In genomic region chr2:224576098-224576715, GRCh38 we compare ENCODE assay signal across 2 cellular contexts.
TF ChIP-seq lines count a peak whose summit lies in the region.

No MANE protein-coding gene starts in this region.

TF ChIP-seq in GM23338, 12 proteins besides CTCF, POLR2A, EP300 and RAD21 (continued from another document):
- TF ChIP-seq JUNB (IDR thresholded peaks at IDR 0.05; ENCODE audit: unreplicated experiment) (no peak), ZNF331 (CRISPR knock-in tag; IDR thresholded peaks at IDR 0.05; ENCODE audit: low read depth) (no peak), EZH2phosphoT487 (IDR thresholded peaks at IDR 0.05; ENCODE audit: unreplicated experiment) (no peak), POLR2AphosphoS5 (IDR thresholded peaks at IDR 0.05; ENCODE audit: low read depth) (no peak), NANOG (IDR thresholded peaks at IDR 0.05; ENCODE audit: borderline replicate concordance) (no peak), CREB1 (CRISPR knock-in tag; IDR thresholded peaks at IDR 0.05; ENCODE audit: low read depth) (no peak), STAT1 (IDR thresholded peaks at IDR 0.05; ENCODE audit: unreplicated experiment) (no peak)
- TF ChIP-seq, protein P1, sequence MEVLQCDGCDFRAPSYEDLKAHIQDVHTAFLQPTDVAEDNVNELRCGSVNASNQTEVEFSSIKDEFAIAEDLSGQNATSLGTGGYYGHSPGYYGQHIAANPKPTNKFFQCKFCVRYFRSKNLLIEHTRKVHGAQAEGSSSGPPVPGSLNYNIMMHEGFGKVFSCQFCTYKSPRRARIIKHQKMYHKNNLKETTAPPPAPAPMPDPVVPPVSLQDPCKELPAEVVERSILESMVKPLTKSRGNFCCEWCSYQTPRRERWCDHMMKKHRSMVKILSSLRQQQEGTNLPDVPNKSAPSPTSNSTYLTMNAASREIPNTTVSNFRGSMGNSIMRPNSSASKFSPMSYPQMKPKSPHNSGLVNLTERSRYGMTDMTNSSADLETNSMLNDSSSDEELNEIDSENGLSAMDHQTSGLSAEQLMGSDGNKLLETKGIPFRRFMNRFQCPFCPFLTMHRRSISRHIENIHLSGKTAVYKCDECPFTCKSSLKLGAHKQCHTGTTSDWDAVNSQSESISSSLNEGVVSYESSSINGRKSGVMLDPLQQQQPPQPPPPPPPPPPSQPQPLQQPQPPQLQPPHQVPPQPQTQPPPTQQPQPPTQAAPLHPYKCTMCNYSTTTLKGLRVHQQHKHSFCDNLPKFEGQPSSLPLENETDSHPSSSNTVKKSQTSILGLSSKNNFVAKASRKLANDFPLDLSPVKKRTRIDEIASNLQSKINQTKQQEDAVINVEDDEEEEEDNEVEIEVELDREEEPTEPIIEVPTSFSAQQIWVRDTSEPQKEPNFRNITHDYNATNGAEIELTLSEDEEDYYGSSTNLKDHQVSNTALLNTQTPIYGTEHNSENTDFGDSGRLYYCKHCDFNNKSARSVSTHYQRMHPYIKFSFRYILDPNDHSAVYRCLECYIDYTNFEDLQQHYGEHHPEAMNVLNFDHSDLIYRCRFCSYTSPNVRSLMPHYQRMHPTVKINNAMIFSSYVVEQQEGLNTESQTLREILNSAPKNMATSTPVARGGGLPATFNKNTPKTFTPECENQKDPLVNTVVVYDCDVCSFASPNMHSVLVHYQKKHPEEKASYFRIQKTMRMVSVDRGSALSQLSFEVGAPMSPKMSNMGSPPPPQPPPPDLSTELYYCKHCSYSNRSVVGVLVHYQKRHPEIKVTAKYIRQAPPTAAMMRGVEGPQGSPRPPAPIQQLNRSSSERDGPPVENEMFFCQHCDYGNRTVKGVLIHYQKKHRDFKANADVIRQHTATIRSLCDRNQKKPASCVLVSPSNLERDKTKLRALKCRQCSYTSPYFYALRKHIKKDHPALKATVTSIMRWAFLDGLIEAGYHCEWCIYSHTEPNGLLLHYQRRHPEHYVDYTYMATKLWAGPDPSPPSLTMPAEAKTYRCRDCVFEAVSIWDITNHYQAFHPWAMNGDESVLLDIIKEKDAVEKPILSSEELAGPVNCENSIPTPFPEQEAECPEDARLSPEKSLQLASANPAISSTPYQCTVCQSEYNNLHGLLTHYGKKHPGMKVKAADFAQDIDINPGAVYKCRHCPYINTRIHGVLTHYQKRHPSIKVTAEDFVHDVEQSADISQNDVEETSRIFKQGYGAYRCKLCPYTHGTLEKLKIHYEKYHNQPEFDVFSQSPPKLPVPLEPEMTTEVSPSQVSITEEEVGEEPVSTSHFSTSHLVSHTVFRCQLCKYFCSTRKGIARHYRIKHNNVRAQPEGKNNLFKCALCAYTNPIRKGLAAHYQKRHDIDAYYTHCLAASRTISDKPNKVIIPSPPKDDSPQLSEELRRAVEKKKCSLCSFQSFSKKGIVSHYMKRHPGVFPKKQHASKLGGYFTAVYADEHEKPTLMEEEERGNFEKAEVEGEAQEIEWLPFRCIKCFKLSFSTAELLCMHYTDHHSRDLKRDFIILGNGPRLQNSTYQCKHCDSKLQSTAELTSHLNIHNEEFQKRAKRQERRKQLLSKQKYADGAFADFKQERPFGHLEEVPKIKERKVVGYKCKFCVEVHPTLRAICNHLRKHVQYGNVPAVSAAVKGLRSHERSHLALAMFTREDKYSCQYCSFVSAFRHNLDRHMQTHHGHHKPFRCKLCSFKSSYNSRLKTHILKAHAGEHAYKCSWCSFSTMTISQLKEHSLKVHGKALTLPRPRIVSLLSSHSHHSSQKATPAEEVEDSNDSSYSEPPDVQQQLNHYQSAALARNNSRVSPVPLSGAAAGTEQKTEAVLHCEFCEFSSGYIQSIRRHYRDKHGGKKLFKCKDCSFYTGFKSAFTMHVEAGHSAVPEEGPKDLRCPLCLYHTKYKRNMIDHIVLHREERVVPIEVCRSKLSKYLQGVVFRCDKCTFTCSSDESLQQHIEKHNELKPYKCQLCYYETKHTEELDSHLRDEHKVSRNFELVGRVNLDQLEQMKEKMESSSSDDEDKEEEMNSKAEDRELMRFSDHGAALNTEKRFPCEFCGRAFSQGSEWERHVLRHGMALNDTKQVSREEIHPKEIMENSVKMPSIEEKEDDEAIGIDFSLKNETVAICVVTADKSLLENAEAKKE (CRISPR knock-in tag; IDR thresholded peaks at IDR 0.05), result no peak
- TF ChIP-seq, protein P2, sequence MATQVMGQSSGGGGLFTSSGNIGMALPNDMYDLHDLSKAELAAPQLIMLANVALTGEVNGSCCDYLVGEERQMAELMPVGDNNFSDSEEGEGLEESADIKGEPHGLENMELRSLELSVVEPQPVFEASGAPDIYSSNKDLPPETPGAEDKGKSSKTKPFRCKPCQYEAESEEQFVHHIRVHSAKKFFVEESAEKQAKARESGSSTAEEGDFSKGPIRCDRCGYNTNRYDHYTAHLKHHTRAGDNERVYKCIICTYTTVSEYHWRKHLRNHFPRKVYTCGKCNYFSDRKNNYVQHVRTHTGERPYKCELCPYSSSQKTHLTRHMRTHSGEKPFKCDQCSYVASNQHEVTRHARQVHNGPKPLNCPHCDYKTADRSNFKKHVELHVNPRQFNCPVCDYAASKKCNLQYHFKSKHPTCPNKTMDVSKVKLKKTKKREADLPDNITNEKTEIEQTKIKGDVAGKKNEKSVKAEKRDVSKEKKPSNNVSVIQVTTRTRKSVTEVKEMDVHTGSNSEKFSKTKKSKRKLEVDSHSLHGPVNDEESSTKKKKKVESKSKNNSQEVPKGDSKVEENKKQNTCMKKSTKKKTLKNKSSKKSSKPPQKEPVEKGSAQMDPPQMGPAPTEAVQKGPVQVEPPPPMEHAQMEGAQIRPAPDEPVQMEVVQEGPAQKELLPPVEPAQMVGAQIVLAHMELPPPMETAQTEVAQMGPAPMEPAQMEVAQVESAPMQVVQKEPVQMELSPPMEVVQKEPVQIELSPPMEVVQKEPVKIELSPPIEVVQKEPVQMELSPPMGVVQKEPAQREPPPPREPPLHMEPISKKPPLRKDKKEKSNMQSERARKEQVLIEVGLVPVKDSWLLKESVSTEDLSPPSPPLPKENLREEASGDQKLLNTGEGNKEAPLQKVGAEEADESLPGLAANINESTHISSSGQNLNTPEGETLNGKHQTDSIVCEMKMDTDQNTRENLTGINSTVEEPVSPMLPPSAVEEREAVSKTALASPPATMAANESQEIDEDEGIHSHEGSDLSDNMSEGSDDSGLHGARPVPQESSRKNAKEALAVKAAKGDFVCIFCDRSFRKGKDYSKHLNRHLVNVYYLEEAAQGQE (IDR thresholded peaks at IDR 0.05; ENCODE audit: unreplicated experiment), result no peak
- TF ChIP-seq, protein P3, sequence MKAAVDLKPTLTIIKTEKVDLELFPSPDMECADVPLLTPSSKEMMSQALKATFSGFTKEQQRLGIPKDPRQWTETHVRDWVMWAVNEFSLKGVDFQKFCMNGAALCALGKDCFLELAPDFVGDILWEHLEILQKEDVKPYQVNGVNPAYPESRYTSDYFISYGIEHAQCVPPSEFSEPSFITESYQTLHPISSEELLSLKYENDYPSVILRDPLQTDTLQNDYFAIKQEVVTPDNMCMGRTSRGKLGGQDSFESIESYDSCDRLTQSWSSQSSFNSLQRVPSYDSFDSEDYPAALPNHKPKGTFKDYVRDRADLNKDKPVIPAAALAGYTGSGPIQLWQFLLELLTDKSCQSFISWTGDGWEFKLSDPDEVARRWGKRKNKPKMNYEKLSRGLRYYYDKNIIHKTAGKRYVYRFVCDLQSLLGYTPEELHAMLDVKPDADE (IDR thresholded peaks at IDR 0.05), result no peak

TF ChIP-seq in SK-N-SH treated with all-trans-retinoic acid at 6 μM for 48 hours, 23 proteins besides CTCF, POLR2A, EP300 and RAD21 (continued from another document):
- TF ChIP-seq CREB5 (CRISPR knock-in tag; IDR thresholded peaks at IDR 0.05; ENCODE audit: low read depth) (no peak), OSR1 (CRISPR knock-in tag; IDR thresholded peaks at IDR 0.05) (no peak), GLIS3 (CRISPR knock-in tag; IDR thresholded peaks at IDR 0.05) (no peak), RARB (CRISPR knock-in tag; IDR thresholded peaks at IDR 0.05) (no peak), ARNTL (CRISPR knock-in tag; IDR thresholded peaks at IDR 0.05; ENCODE audit: borderline replicate concordance, low read depth) (no peak)
- TF ChIP-seq, protein P4, sequence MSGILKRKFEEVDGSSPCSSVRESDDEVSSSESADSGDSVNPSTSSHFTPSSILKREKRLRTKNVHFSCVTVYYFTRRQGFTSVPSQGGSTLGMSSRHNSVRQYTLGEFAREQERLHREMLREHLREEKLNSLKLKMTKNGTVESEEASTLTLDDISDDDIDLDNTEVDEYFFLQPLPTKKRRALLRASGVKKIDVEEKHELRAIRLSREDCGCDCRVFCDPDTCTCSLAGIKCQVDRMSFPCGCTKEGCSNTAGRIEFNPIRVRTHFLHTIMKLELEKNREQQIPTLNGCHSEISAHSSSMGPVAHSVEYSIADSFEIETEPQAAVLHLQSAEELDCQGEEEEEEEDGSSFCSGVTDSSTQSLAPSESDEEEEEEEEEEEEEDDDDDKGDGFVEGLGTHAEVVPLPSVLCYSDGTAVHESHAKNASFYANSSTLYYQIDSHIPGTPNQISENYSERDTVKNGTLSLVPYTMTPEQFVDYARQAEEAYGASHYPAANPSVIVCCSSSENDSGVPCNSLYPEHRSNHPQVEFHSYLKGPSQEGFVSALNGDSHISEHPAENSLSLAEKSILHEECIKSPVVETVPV (CRISPR knock-in tag; IDR thresholded peaks at IDR 0.05), result no peak
